In genomic region chr11:62705401-62705800, GRCh38 we compare ENCODE assay signal across 1 cellular context.
TF ChIP-seq lines count a peak whose summit lies in the region.

No MANE protein-coding gene starts in this region.

TF ChIP-seq in liver, 16 proteins besides CTCF, POLR2A, EP300 and RAD21 (continued from another document):
- TF ChIP-seq, protein P1, sequence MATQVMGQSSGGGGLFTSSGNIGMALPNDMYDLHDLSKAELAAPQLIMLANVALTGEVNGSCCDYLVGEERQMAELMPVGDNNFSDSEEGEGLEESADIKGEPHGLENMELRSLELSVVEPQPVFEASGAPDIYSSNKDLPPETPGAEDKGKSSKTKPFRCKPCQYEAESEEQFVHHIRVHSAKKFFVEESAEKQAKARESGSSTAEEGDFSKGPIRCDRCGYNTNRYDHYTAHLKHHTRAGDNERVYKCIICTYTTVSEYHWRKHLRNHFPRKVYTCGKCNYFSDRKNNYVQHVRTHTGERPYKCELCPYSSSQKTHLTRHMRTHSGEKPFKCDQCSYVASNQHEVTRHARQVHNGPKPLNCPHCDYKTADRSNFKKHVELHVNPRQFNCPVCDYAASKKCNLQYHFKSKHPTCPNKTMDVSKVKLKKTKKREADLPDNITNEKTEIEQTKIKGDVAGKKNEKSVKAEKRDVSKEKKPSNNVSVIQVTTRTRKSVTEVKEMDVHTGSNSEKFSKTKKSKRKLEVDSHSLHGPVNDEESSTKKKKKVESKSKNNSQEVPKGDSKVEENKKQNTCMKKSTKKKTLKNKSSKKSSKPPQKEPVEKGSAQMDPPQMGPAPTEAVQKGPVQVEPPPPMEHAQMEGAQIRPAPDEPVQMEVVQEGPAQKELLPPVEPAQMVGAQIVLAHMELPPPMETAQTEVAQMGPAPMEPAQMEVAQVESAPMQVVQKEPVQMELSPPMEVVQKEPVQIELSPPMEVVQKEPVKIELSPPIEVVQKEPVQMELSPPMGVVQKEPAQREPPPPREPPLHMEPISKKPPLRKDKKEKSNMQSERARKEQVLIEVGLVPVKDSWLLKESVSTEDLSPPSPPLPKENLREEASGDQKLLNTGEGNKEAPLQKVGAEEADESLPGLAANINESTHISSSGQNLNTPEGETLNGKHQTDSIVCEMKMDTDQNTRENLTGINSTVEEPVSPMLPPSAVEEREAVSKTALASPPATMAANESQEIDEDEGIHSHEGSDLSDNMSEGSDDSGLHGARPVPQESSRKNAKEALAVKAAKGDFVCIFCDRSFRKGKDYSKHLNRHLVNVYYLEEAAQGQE (IDR thresholded peaks at IDR 0.05): no peak
- TF ChIP-seq NR2F2 (IDR thresholded peaks at IDR 0.05) (no peak), JUND (IDR thresholded peaks at IDR 0.05) (no peak)
TF ChIP-seq in liver: peak in this region for 0.
